1 cellular context compared by ENCODE assay signal in genomic region chr1:33007190-33008050, GRCh38.
TF ChIP-seq lines count a peak whose summit lies in the region.

No MANE protein-coding gene starts in this region.

TF ChIP-seq in WTC11, 78 proteins besides CTCF, POLR2A, EP300 and RAD21 (continued from another document):
- TF ChIP-seq IRF1 (CRISPR knock-in tag; IDR thresholded peaks at IDR 0.05) (no peak), JUN (CRISPR knock-in tag; IDR thresholded peaks at IDR 0.05) (no peak), USF2 (CRISPR knock-in tag; IDR thresholded peaks at IDR 0.05) (no peak), ARID4B (CRISPR knock-in tag; IDR thresholded peaks at IDR 0.05; ENCODE audit: borderline replicate concordance) (no peak), E2F1 (CRISPR knock-in tag; IDR thresholded peaks at IDR 0.05) (no peak), TCF7 (CRISPR knock-in tag; IDR thresholded peaks at IDR 0.05; ENCODE audit: low read depth) (no peak), IRF2 (CRISPR knock-in tag; IDR thresholded peaks at IDR 0.05; ENCODE audit: borderline replicate concordance, low read depth) (no peak), ZNF121 (CRISPR knock-in tag; IDR thresholded peaks at IDR 0.05) (no peak)
